ENCODE assay signal across 16 cellular contexts in genomic region chr9:113504725-113505590, GRCh38. TPM values are rescaled to one million over a fixed set of nuclear protein-coding genes. Genes with fewer than 3 reads are reported as not detected.
A peak's percentile ranks its signal among the peaks of the same experiment; 100 is the strongest.
DNase-seq lines count a peak whose midpoint lies in the region; ATAC-seq and TF ChIP-seq lines count a peak whose summit lies in the region.
"Had no signal": no experiment of that assay in that cellular context is flagged by ENCODE, and none has a peak within 500 bp of the region (broad histone marks: within the 10 kb centered on the region; RNA-seq: fewer than 3 reads in every experiment).

No MANE protein-coding gene starts in this region.

- no peak for TF ChIP-seq EP300 in transverse colon (IDR thresholded peaks at IDR 0.05; ENCODE audit: low read depth)

- H3K4me1 ChIP-seq in left ventricle myocardium inferior (peaks cover 96% of the 10 kb centered on the region), mucosa of rectum (ENCODE audit: control insufficient read depth in 2 of 2, insufficient read depth in 2 of 2, low read length in 2 of 2) (peaks cover 21 to 44% of the 10 kb centered on the region in 2 donors), transverse colon (peaks cover 3 to 42% (median 27%) of the 10 kb centered on the region in 4 donors)

- intact Hi-C loops in left ventricle myocardium inferior (cut with micrococcal nuclease), result loop anchor here (10.0 kb wide), 1 partner anchor 50 kb away; no protein-coding TSS in a partner anchor
- intact Hi-C loops in Right ventricle myocardium inferior (cut with DNase I), result loop anchor here (5.0 kb wide), 2 partner anchors 48 to 82 kb away; no protein-coding TSS in a partner anchor
- intact Hi-C loops in transverse colon (cut with DNase I; ENCODE audit: low total_unique reads), result no loop called here

- H3K4me3 ChIP-seq in left ventricle myocardium inferior, result peak overlapping the region; percentile 66
- H3K4me3 ChIP-seq in mucosa of rectum (ENCODE audit: low read length in 2 of 2), result no peak overlapping the region
- no peak overlapping the region for H3K4me3 ChIP-seq in transverse colon
- H3K4me3 ChIP-seq: GM23248, sigmoid colon had no signal

- peaks cover 80% of the 10 kb centered on the region for H3K4me1 Mint-ChIP-seq in endothelial cell (ENCODE audit: unreplicated experiment)
- peaks cover 5 to 19% of the 10 kb centered on the region in 2 donors for H3K4me1 Mint-ChIP-seq in effector memory CD8-positive, alpha-beta T cell (ENCODE audit: low read depth in 2 of 2)

- no peak for ATAC-seq in Right ventricle myocardium inferior
- no peak for ATAC-seq in effector memory CD8-positive, alpha-beta T cell (replicated peaks)
- ATAC-seq: naive thymus-derived CD8-positive, alpha-beta T cell; T-helper 17 cell had no signal

- peak overlapping the region; percentile 91 for H3K27ac ChIP-seq in left ventricle myocardium inferior (replicated peaks)
- peak overlapping the region; percentile 76 to 87 for H3K27ac ChIP-seq in mucosa of rectum (ENCODE audit: low read depth in 2 of 2, low read length in 2 of 2)
- H3K27ac ChIP-seq in transverse colon, result peak overlapping the region; percentile 39 to 75 (median 61)
- H3K27ac ChIP-seq: GM23248 had no signal

- TF ChIP-seq CTCF in left ventricle myocardium inferior (IDR thresholded peaks at IDR 0.05; ENCODE audit: borderline replicate concordance) (no peak), endothelial cell (IDR thresholded peaks at IDR 0.05; ENCODE audit: unreplicated experiment) (no peak), transverse colon (IDR thresholded peaks at IDR 0.05) (no peak)

- H3K9me3 ChIP-seq in left ventricle myocardium inferior (replicated peaks), result no peaks in the 10 kb centered on the region
- no peaks in the 10 kb centered on the region for H3K9me3 ChIP-seq in mucosa of rectum (ENCODE audit: control insufficient read depth in 2 of 2, low read length in 2 of 2)
- H3K9me3 ChIP-seq in transverse colon, result no peaks in the 10 kb centered on the region
- H3K9me3 ChIP-seq: sigmoid colon had no signal

- H3K27me3 Mint-ChIP-seq in endothelial cell (ENCODE audit: unreplicated experiment), result peaks cover 30% of the 10 kb centered on the region
- H3K27me3 Mint-ChIP-seq in effector memory CD8-positive, alpha-beta T cell, result no peaks in the 10 kb centered on the region
- H3K27me3 Mint-ChIP-seq: activated T-cell treated with anti-CD3 and anti-CD28 coated beads, Interleukin-2, amount 50 U/mL, for 24 hours; naive thymus-derived CD8-positive, alpha-beta T cell; T-helper 17 cell had no signal

- H3K27me3 ChIP-seq in left ventricle myocardium inferior (ENCODE audit: low read depth) (no peaks in the 10 kb centered on the region), mucosa of rectum (ENCODE audit: control insufficient read depth in 2 of 2, insufficient read depth in 2 of 2, low read length in 2 of 2) (no peaks in the 10 kb centered on the region), transverse colon (no peaks in the 10 kb centered on the region)
- H3K27me3 ChIP-seq: sigmoid colon had no signal

- peak overlapping the region; percentile 97 for H3K27ac Mint-ChIP-seq in endothelial cell (ENCODE audit: unreplicated experiment)
- peak overlapping the region in 1 of 2 donors; percentile 70 for H3K27ac Mint-ChIP-seq in effector memory CD8-positive, alpha-beta T cell
- H3K27ac Mint-ChIP-seq: activated T-cell treated with anti-CD3 and anti-CD28 coated beads, Interleukin-2, amount 50 U/mL, for 24 hours; T-helper 17 cell had no signal

- in situ Hi-C loops in transverse colon (cut with MboI; ENCODE audit: low pct_ligation_motif_present in 1 of 4, low pct_unique_long_range_greater_than_20kb in 1 of 4, low sequenced_read_pairs in 3 of 4), result no loop called here

- peak overlapping the region; percentile 100 for H3K4me3 Mint-ChIP-seq in endothelial cell (ENCODE audit: unreplicated experiment)
- H3K4me3 Mint-ChIP-seq in effector memory CD8-positive, alpha-beta T cell, result no peak overlapping the region
- H3K4me3 Mint-ChIP-seq: activated T-cell treated with anti-CD3 and anti-CD28 coated beads, Interleukin-2, amount 50 U/mL, for 24 hours; naive thymus-derived CD8-positive, alpha-beta T cell; T-helper 17 cell had no signal

- H3K36me3 Mint-ChIP-seq in endothelial cell (ENCODE audit: low read depth, unreplicated experiment), result peaks cover 80% of the 10 kb centered on the region
- H3K36me3 Mint-ChIP-seq in effector memory CD8-positive, alpha-beta T cell (ENCODE audit: insufficient read depth), result peaks cover 7% of the 10 kb centered on the region
- H3K36me3 Mint-ChIP-seq: naive thymus-derived CD8-positive, alpha-beta T cell had no signal

- DNase-seq in left ventricle myocardium inferior (no peak), Right ventricle myocardium inferior (ENCODE audit: missing footprints) (no peak), endothelial cell (ENCODE audit: low spot score) (no peak), transverse colon (peak; percentile 68), DMS 273 treated with DMSO at 0.1 percent for 48 hours (lab: John Stamatoyannopoulos, UW) (no peak), cerebellar nuclear complex (lab: John Stamatoyannopoulos, UW) (no peak)
- no peak for DNase-seq in effector memory CD8-positive, alpha-beta T cell
- DNase-seq: activated T-cell treated with anti-CD3 and anti-CD28 coated beads, Interleukin-2, amount 50 U/mL, for 24 hours; foreskin melanocyte; GM23248; kidney glomerular epithelial cell; naive thymus-derived CD8-positive, alpha-beta T cell; NCI-H187; sigmoid colon; T-helper 17 cell had no signal

- WGBS in transverse colon (ENCODE audit: low coverage in 1 of 2), 2 donors, result 97% methylated on average over 7 of the region's 9 CpGs; no CpG with 5 or more reads in 1 of the 2 donors

- H3K9ac ChIP-seq in mucosa of rectum (ENCODE audit: low read depth in 1 of 2, low read length in 2 of 2), result peak overlapping the region; percentile 41 to 48
- H3K9ac ChIP-seq: GM23248 had no signal

- H3K36me3 ChIP-seq in left ventricle myocardium inferior, result peaks cover 31% of the 10 kb centered on the region
- H3K36me3 ChIP-seq in mucosa of rectum (ENCODE audit: control insufficient read depth in 2 of 2, insufficient read depth in 2 of 2, low read length in 2 of 2), result no peaks in the 10 kb centered on the region
- H3K36me3 ChIP-seq in transverse colon, result no peaks in the 10 kb centered on the region

- no peak for TF ChIP-seq POLR2A in transverse colon (IDR thresholded peaks at IDR 0.05)

- H3K9me3 Mint-ChIP-seq in endothelial cell (ENCODE audit: unreplicated experiment), result no peaks in the 10 kb centered on the region
- H3K9me3 Mint-ChIP-seq in effector memory CD8-positive, alpha-beta T cell, result no peaks in the 10 kb centered on the region
- H3K9me3 Mint-ChIP-seq: activated T-cell treated with anti-CD3 and anti-CD28 coated beads, Interleukin-2, amount 50 U/mL, for 24 hours; naive thymus-derived CD8-positive, alpha-beta T cell had no signal

RNA-seq across cellular contexts. Expression of gene RGS3, which starts 41.4 kb away (rescaled TPM):
- total RNA-seq in left ventricle myocardium inferior, result 187 TPM
- 139 TPM for total RNA-seq in Right ventricle myocardium inferior
- total RNA-seq in endothelial cell (ENCODE audit: unreplicated experiment), result 474 TPM
- 100 to 1,000 TPM in 1 of 4 donors, 10 to 100 TPM in 3; 62.7 to 150 (median 80.9) TPM for total RNA-seq in transverse colon
